1 cellular context compared by ENCODE assay signal in genomic region chr10:23419657-23420319, GRCh38.
TF ChIP-seq lines count a peak whose summit lies in the region.

No MANE protein-coding gene starts in this region.

TF ChIP-seq in HEK293, 187 proteins besides CTCF, POLR2A, EP300 and RAD21 (continued from another document):
- TF ChIP-seq ZNF157 (tag by site-specific recombination; IDR thresholded peaks at IDR 0.05) (no peak), FEZF1 (tag by site-specific recombination; IDR thresholded peaks at IDR 0.05) (peak; percentile 58; the same call in 1 of the 2 replicates), ZBTB6 (tag by site-specific recombination; IDR thresholded peaks at IDR 0.05) (peak; percentile 10; the same call in 1 of the 2 replicates), ZNF76 (tag by site-specific recombination; IDR thresholded peaks at IDR 0.05; ENCODE audit: borderline replicate concordance, low read depth) (peak; percentile 13; the same call in 1 of the 2 replicates), ZSCAN23 (tag by site-specific recombination; IDR thresholded peaks at IDR 0.05) (peak; percentile 74; the same call in 1 of the 2 replicates), KLF8 (tag by site-specific recombination; IDR thresholded peaks at IDR 0.05) (peak; percentile 48; the same call in 1 of the 2 replicates), ZNF530 (tag by site-specific recombination; IDR thresholded peaks at IDR 0.05; ENCODE audit: low read depth) (no peak), ZNF600 (tag by site-specific recombination; IDR thresholded peaks at IDR 0.05) (peak; percentile 75), KLF10 (tag by site-specific recombination; IDR thresholded peaks at IDR 0.05) (no peak; the same call in 1 of the 2 replicates), ZBTB10 (tag by site-specific recombination; IDR thresholded peaks at IDR 0.05) (no peak), GLIS1 (tag by site-specific recombination; IDR thresholded peaks at IDR 0.05) (peak; percentile 34; the same call in 1 of the 2 replicates), ZNF658 (tag by site-specific recombination; IDR thresholded peaks at IDR 0.05) (no peak), WT1 (tag by site-specific recombination; IDR thresholded peaks at IDR 0.05) (peak; percentile 26; the same call in 1 of the 2 replicates), ZNF341 (tag by site-specific recombination; IDR thresholded peaks at IDR 0.05; ENCODE audit: low read depth) (no peak), GLIS2 (tag by site-specific recombination; IDR thresholded peaks at IDR 0.05) (0 out of 2 replicates have a peak, but pooled peaks have one; percentile 20), GFI1B (tag by site-specific recombination; IDR thresholded peaks at IDR 0.05) (no peak), BCL11A (tag by site-specific recombination; IDR thresholded peaks at IDR 0.05; ENCODE audit: low read depth) (peak; percentile 25; the same call in 1 of the 2 replicates), ZNF2 (tag by site-specific recombination; IDR thresholded peaks at IDR 0.05) (0 out of 2 replicates have a peak, but pooled peaks have one; percentile 26), ZNF24 (tag by site-specific recombination; IDR thresholded peaks at IDR 0.05) (0 out of 2 replicates have a peak, but pooled peaks have one; percentile 26), ZNF544 (tag by site-specific recombination; IDR thresholded peaks at IDR 0.05) (no peak), PRDM10 (tag by site-specific recombination; IDR thresholded peaks at IDR 0.05) (peak; percentile 55), ZBTB17 (tag by site-specific recombination; IDR thresholded peaks at IDR 0.05) (peak; percentile 83), ZNF18 (tag by site-specific recombination; IDR thresholded peaks at IDR 0.05) (peak; percentile 73)
